ENCODE assay signal across 22 cellular contexts in genomic region chr9:113530942-113531341, GRCh38.
A peak's percentile ranks its signal among the peaks of the same experiment; 100 is the strongest.
DNase-seq lines count a peak whose midpoint lies in the region; ATAC-seq, FAIRE-seq and TF ChIP-seq lines count a peak whose summit lies in the region.
"Had no signal": no experiment of that assay in that cellular context is flagged by ENCODE, and none has a peak within 500 bp of the region (broad histone marks: within the 10 kb centered on the region; RNA-seq: fewer than 3 reads in every experiment).

No MANE protein-coding gene starts in this region.

- FAIRE-seq in bronchial epithelial cell (lab: Jason Lieb, UNC): peak; percentile 55
- FAIRE-seq: A204.1, H1 had no signal

- H3K4me3 Mint-ChIP-seq in CD8-positive, alpha-beta memory T cell: no peak overlapping the region
- H3K4me3 Mint-ChIP-seq in stimulated activated effector memory CD8-positive, alpha-beta T cell treated with anti-CD3 and anti-CD28 coated beads, Interleukin-12 subunit alpha, Interleukin-12 subunit beta, amount 100 ng/mL, for 72 hours: no peak overlapping the region
- no peak overlapping the region for H3K4me3 Mint-ChIP-seq in neural progenitor cell

- H3F3A ChIP-seq in neural progenitor cell (ENCODE audit: low read depth): no peaks in the 10 kb centered on the region

- H3K9me3 Mint-ChIP-seq in CD8-positive, alpha-beta memory T cell: no peaks in the 10 kb centered on the region
- H3K9me3 Mint-ChIP-seq in stimulated activated effector memory CD8-positive, alpha-beta T cell treated with anti-CD3 and anti-CD28 coated beads, Interleukin-12 subunit alpha, Interleukin-12 subunit beta, amount 100 ng/mL, for 72 hours: no peaks in the 10 kb centered on the region
- no peaks in the 10 kb centered on the region for H3K9me3 Mint-ChIP-seq in neural progenitor cell

- H3K27me3 Mint-ChIP-seq in CD8-positive, alpha-beta memory T cell: no peaks in the 10 kb centered on the region
- peaks cover 6% of the 10 kb centered on the region for H3K27me3 Mint-ChIP-seq in neural progenitor cell (ENCODE audit: insufficient read depth, low read depth)

- TF ChIP-seq CTCF in bronchial epithelial cell (IDR thresholded peaks at IDR 0.05; ENCODE audit: insufficient read depth, low read length, severe bottlenecking) (no peak), neural progenitor cell (IDR thresholded peaks at IDR 0.05) (no peak)

- H3K4me2 ChIP-seq in neural progenitor cell: no peak overlapping the region

- H4K20me1 ChIP-seq in neural progenitor cell (ENCODE audit: low read depth): no peaks in the 10 kb centered on the region

- no peak for DNase-seq in CD8-positive, alpha-beta memory T cell
- DNase-seq in bronchial epithelial cell (ENCODE audit: low read depth) (no peak), mesenteric fat pad (ENCODE audit: low spot score) (peak; percentile 14), neural progenitor cell (ENCODE audit: low spot score) (no peak), NAMALWA (ENCODE audit: low spot score) (no peak), Ammon's horn (ENCODE audit: low spot score) (no peak)
- no peak for DNase-seq in stimulated activated effector memory CD8-positive, alpha-beta T cell treated with anti-CD3 and anti-CD28 coated beads, Interleukin-12 subunit alpha, Interleukin-12 subunit beta, amount 100 ng/mL, for 72 hours (ENCODE audit: low spot score in 2 of 2)
- DNase-seq: BE2C; Caco-2; DMS 273 treated with DMSO at 0.1 percent for 48 hours; DMS79 treated with DMSO at 0.1 percent for 48 hours; Kasumi-1; NCI-H1092 treated with DMSO at 0.1 percent for 48 hours; NCI-H1436 treated with DMSO at 0.1 percent for 48 hours; NCI-H1930; NCI-H2227 treated with DMSO at 0.1 percent for 48 hours; NCI-H510A; NK-92 treated with Interleukin-12 subunit alpha and Interleukin-12 subunit beta, amount 100 ng/mL, for 24 hours had no signal

- no peak overlapping the region for H3K4me3 ChIP-seq in CD8-positive, alpha-beta memory T cell (ENCODE audit: low read length)
- H3K4me3 ChIP-seq in bronchial epithelial cell (ENCODE audit: low read depth, low read length): no peak overlapping the region
- no peak overlapping the region for H3K4me3 ChIP-seq in neural progenitor cell

- no peak overlapping the region for H2AFZ ChIP-seq in neural progenitor cell (replicated peaks)

- CTCF ChIA-PET in CD8-positive, alpha-beta memory T cell (lab: Charles Lee): no interaction called here

- H3K27ac Mint-ChIP-seq in CD8-positive, alpha-beta memory T cell: peak overlapping the region in 7 of 8 donors; percentile 64 to 96 (median 81)
- H3K27ac Mint-ChIP-seq in stimulated activated effector memory CD8-positive, alpha-beta T cell treated with anti-CD3 and anti-CD28 coated beads, Interleukin-12 subunit alpha, Interleukin-12 subunit beta, amount 100 ng/mL, for 72 hours: peak overlapping the region; percentile 74
- H3K27ac Mint-ChIP-seq in neural progenitor cell: no peak overlapping the region

- peaks cover 0 to 87% (median 21%) of the 10 kb centered on the region in 3 donors for H3K36me3 Mint-ChIP-seq in CD8-positive, alpha-beta memory T cell
- peaks cover 97% of the 10 kb centered on the region for H3K36me3 Mint-ChIP-seq in stimulated activated effector memory CD8-positive, alpha-beta T cell treated with anti-CD3 and anti-CD28 coated beads, Interleukin-12 subunit alpha, Interleukin-12 subunit beta, amount 100 ng/mL, for 72 hours
- H3K36me3 Mint-ChIP-seq in neural progenitor cell: peaks cover 14% of the 10 kb centered on the region

- no peak overlapping the region for H3K27ac ChIP-seq in CD8-positive, alpha-beta memory T cell (ENCODE audit: low read depth, low read length)
- H3K27ac ChIP-seq in neural progenitor cell: no peak overlapping the region

- POLR2A ChIA-PET in CD8-positive, alpha-beta memory T cell (lab: Charles Lee): no interaction called here

- peaks cover 17% of the 10 kb centered on the region for H3K36me3 ChIP-seq in CD8-positive, alpha-beta memory T cell (ENCODE audit: insufficient read depth, low read length)
- H3K36me3 ChIP-seq in bronchial epithelial cell (ENCODE audit: control insufficient read depth, insufficient read depth, low read length): no peaks in the 10 kb centered on the region
- H3K36me3 ChIP-seq in neural progenitor cell: no peaks in the 10 kb centered on the region
- H3K36me3 ChIP-seq: BE2C had no signal

- no peak for ATAC-seq in stimulated activated effector memory CD8-positive, alpha-beta T cell treated with anti-CD3 and anti-CD28 coated beads, Interleukin-12 subunit alpha, Interleukin-12 subunit beta, amount 100 ng/mL, for 72 hours
- ATAC-seq: HCT116, SK-N-SH treated with all-trans-retinoic acid at 6 μM for 48 hours had no signal

- H3K27me3 ChIP-seq in CD8-positive, alpha-beta memory T cell (ENCODE audit: insufficient read depth, low read length, poor library complexity, severe bottlenecking): no peaks in the 10 kb centered on the region
- H3K27me3 ChIP-seq in bronchial epithelial cell (ENCODE audit: control insufficient read depth, insufficient read depth, low read length) (no peaks in the 10 kb centered on the region), neural progenitor cell (no peaks in the 10 kb centered on the region)
- H3K27me3 ChIP-seq: BE2C had no signal

- no peak overlapping the region for H3K9ac ChIP-seq in neural progenitor cell

- H3K4me1 ChIP-seq in CD8-positive, alpha-beta memory T cell (ENCODE audit: insufficient read depth, low read length): peaks cover 9% of the 10 kb centered on the region
- peaks cover 16% of the 10 kb centered on the region for H3K4me1 ChIP-seq in neural progenitor cell

- H3K4me1 Mint-ChIP-seq in CD8-positive, alpha-beta memory T cell: peaks cover 48 to 82% (median 71%) of the 10 kb centered on the region in 3 donors
- peaks cover 75% of the 10 kb centered on the region for H3K4me1 Mint-ChIP-seq in stimulated activated effector memory CD8-positive, alpha-beta T cell treated with anti-CD3 and anti-CD28 coated beads, Interleukin-12 subunit alpha, Interleukin-12 subunit beta, amount 100 ng/mL, for 72 hours
- H3K4me1 Mint-ChIP-seq in neural progenitor cell: peaks cover 31% of the 10 kb centered on the region

- no peaks in the 10 kb centered on the region for H3K9me3 ChIP-seq in CD8-positive, alpha-beta memory T cell (ENCODE audit: low read length)
- no peaks in the 10 kb centered on the region for H3K9me3 ChIP-seq in neural progenitor cell (ENCODE audit: low read depth)
- H3K9me3 ChIP-seq: BE2C, Caco-2 had no signal

- no peaks in the 10 kb centered on the region for H3K79me2 ChIP-seq in neural progenitor cell (ENCODE audit: low read depth)
